In the genomic region with DNA sequence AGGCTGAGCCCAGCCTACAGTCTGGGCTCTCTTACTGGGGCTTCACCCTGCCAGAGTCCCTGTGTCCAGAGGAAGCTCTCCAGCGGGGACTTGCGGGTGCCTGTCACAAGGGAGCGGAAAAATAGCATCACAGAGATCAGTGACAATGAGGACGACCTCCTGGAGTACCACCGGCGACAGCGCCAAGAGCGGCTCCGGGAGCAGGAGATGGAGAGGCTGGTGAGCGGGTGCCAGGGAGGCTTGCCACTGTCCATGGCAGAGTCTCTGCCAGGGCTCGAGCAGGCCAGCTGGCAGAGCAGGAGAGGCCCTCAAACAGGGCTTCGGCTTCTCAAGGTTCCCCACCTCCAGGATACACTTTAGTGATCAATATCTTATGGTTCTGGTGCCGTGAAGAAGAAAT, we compare ENCODE assay signal across 31 cellular contexts. TPM values are rescaled to one million over a fixed set of nuclear protein-coding genes. Genes with fewer than 3 reads are reported as not detected.
DNase-seq lines count a peak whose midpoint lies in the region; ATAC-seq, FAIRE-seq and TF ChIP-seq lines count a peak whose summit lies in the region.
"Had no signal": no experiment of that assay in that cellular context is flagged by ENCODE, and none has a peak within 500 bp of the region (broad histone marks: within the 10 kb centered on the region; RNA-seq: fewer than 3 reads in every experiment).

No MANE protein-coding gene starts in this region.

- intact Hi-C loops in right cardiac atrium (cut with DNase I) = no loop called here
- intact Hi-C loops in kidney (cut with DNase I) = no loop called here

- WGBS in right cardiac atrium = 70% methylated on average over 13 of the region's 13 CpGs

- H3K4me1 ChIP-seq in right cardiac atrium (ENCODE audit: control insufficient read depth, insufficient read depth, low read length) = peaks cover 9% of the 10 kb centered on the region
- H3K4me1 ChIP-seq in skeletal muscle tissue (ENCODE audit: control insufficient read depth in 3 of 3, insufficient read depth in 3 of 3, low read length in 3 of 3) = peaks cover 42 to 62% (median 57%) of the 10 kb centered on the region in 3 donors
- peaks cover under 1 to 2% of the 10 kb centered on the region in 2 donors for H3K4me1 ChIP-seq in kidney (ENCODE audit: control insufficient read depth in 1 of 2, insufficient read depth in 1 of 2, low read depth in 1 of 2, low read length in 2 of 2)
- H3K4me1 ChIP-seq: Caco-2 had no signal

- H3K9ac ChIP-seq in skeletal muscle tissue (ENCODE audit: low read depth in 1 of 3, low read length in 3 of 3) (peak overlapping the region in 2 of 3 donors; percentile 23 to 62), kidney (ENCODE audit: low read length in 2 of 2) (no peak overlapping the region)
- H3K9ac ChIP-seq: KMS-11 had no signal

- no peak for TF ChIP-seq CTCF in kidney (IDR thresholded peaks at IDR 0.05; ENCODE audit: borderline replicate concordance, extremely low read depth, insufficient read depth)
- no peak for TF ChIP-seq CTCF in type B pancreatic cell (conservative IDR thresholded peaks at IDR 0.05)

- DNase-seq in NCI-H2029 treated with DMSO at 0.1 percent for 48 hours (lab: John Stamatoyannopoulos, UW) (peak; percentile 24), right cardiac atrium (peak; percentile 74 to 91 (median 82)), kidney (no peak), DMS79 (lab: John Stamatoyannopoulos, UW) (no peak), type B pancreatic cell (ENCODE audit: extremely low spot score, unreplicated experiment) (no peak)
- DNase-seq: activated CD4-positive, alpha-beta T cell treated with anti-CD3 and anti-CD28 coated beads for 4 hours; activated T-cell treated with anti-CD3 and anti-CD28 coated beads for 4 hours; Caco-2; DMS79 treated with DMSO at 0.1 percent for 48 hours; H9; left colon; mesendoderm; MM.1S; naive B cell; NCI-H1417; stimulated activated naive CD8-positive, alpha-beta T cell treated with anti-CD3 and anti-CD28 coated beads, Interleukin-15, Interleukin-2, amounts not matched to agents 100 U/mL and 50 U/mL, for 24 hours had no signal

- no peaks in the 10 kb centered on the region for H3K27me3 Mint-ChIP-seq in type B pancreatic cell

- H3K27me3 ChIP-seq in right cardiac atrium (ENCODE audit: control insufficient read depth, insufficient read depth) = no peaks in the 10 kb centered on the region
- no peaks in the 10 kb centered on the region for H3K27me3 ChIP-seq in skeletal muscle tissue (ENCODE audit: control insufficient read depth in 3 of 3, insufficient read depth in 3 of 3, low read length in 3 of 3)
- H3K27me3 ChIP-seq: tibial nerve had no signal

- H3K9me3 ChIP-seq in right cardiac atrium (ENCODE audit: control insufficient read depth, low read length) (no peaks in the 10 kb centered on the region), skeletal muscle tissue (ENCODE audit: control insufficient read depth in 3 of 3, low read length in 3 of 3) (no peaks in the 10 kb centered on the region), kidney (ENCODE audit: control insufficient read depth in 1 of 2, low read length in 2 of 2) (no peaks in the 10 kb centered on the region)
- H3K9me3 ChIP-seq: Caco-2, tibial nerve had no signal

- peak; percentile 63 for ATAC-seq in right cardiac atrium
- no peak for ATAC-seq in HG02970 (IDR thresholded peaks at IDR 0.05; ENCODE audit: low FRiP score, unreplicated experiment)
- ATAC-seq: activated naive CD4-positive, alpha-beta T cell treated with anti-CD3 and anti-CD28 coated beads, Interleukin-2, amount 50 U/mL, for 72 hours; left colon; stimulated activated naive CD8-positive, alpha-beta T cell treated with anti-CD3 and anti-CD28 coated beads, Interleukin-15, Interleukin-2, amounts not matched to agents 100 U/mL and 50 U/mL, for 24 hours had no signal

- H3K27ac ChIP-seq in cingulate gyrus (ENCODE audit: low read depth, low read length) (peak overlapping the region; percentile 57), right cardiac atrium (ENCODE audit: low read length) (peak overlapping the region; percentile 28), skeletal muscle tissue (ENCODE audit: low read depth, low read length) (peak overlapping the region; percentile 48), kidney (ENCODE audit: low read depth in 2 of 2, low read length in 2 of 2) (no peak overlapping the region)
- H3K27ac ChIP-seq: epithelial cell of prostate, HL-60, KMS-11 had no signal

- H3K27ac Mint-ChIP-seq in type B pancreatic cell = no peak overlapping the region
- H3K27ac Mint-ChIP-seq: activated naive CD4-positive, alpha-beta T cell treated with anti-CD3 and anti-CD28 coated beads, Interleukin-2, amount 50 U/mL, for 72 hours; H9; T-helper 2 cell treated with Interferon-gamma antibody and Interleukin-4, amounts not matched to agents 5 μg/mL and 100 μg/mL, for 36 hours had no signal

- peaks cover 3% of the 10 kb centered on the region for H3K4me1 Mint-ChIP-seq in type B pancreatic cell (ENCODE audit: unreplicated experiment)
- H3K4me1 Mint-ChIP-seq: naive B cell had no signal

- H3K4me3 ChIP-seq in right cardiac atrium (ENCODE audit: low read length) (no peak overlapping the region), skeletal muscle tissue (ENCODE audit: low read length in 3 of 3) (no peak overlapping the region), kidney (ENCODE audit: low read length in 2 of 2) (no peak overlapping the region)
- H3K4me3 ChIP-seq: skin epidermis, tibial nerve had no signal

- H3K9me3 Mint-ChIP-seq in type B pancreatic cell = no peaks in the 10 kb centered on the region
- H3K9me3 Mint-ChIP-seq: activated naive CD4-positive, alpha-beta T cell treated with anti-CD3 and anti-CD28 coated beads, Interleukin-2, amount 50 U/mL, for 72 hours; H9; T-helper 2 cell treated with Interferon-gamma antibody and Interleukin-4, amounts not matched to agents 5 μg/mL and 100 μg/mL, for 36 hours had no signal

- H3K36me3 Mint-ChIP-seq in type B pancreatic cell = peaks cover 4% of the 10 kb centered on the region
- H3K36me3 Mint-ChIP-seq: activated naive CD4-positive, alpha-beta T cell treated with anti-CD3 and anti-CD28 coated beads, Interleukin-2, amount 50 U/mL, for 72 hours; naive B cell had no signal

- H3K36me3 ChIP-seq in skeletal muscle tissue (ENCODE audit: control insufficient read depth in 3 of 3, insufficient read depth in 3 of 3, low read length in 3 of 3) (peaks cover 34 to 54% (median 44%) of the 10 kb centered on the region in 3 donors), kidney (ENCODE audit: control insufficient read depth in 1 of 2, insufficient read depth in 2 of 2, low read length in 2 of 2) (peaks cover 33 to 54% of the 10 kb centered on the region in 2 donors)

- no peak for FAIRE-seq in kidney (lab: Jason Lieb, UNC)

- H3K4me3 Mint-ChIP-seq in type B pancreatic cell = no peak overlapping the region
- H3K4me3 Mint-ChIP-seq: H9; naive B cell; T-helper 2 cell treated with Interferon-gamma antibody and Interleukin-4, amounts not matched to agents 5 μg/mL and 100 μg/mL, for 36 hours had no signal

RNA-seq across cellular contexts. Expression of a gene that starts 21.0 kb away (rescaled TPM):
- total RNA-seq in right cardiac atrium (100 to 1,000 TPM; 123 to 177 (median 136) TPM), skeletal muscle tissue (54.8 TPM), kidney (118 TPM), type B pancreatic cell (ENCODE audit: low replicate concordance) (21.2 and 63.1 TPM in 2 replicates)
- polyA plus RNA-seq in right cardiac atrium (110 TPM), kidney (ENCODE audit: insufficient read depth, low read depth, low replicate concordance) (39.1 TPM)

RNA-seq across cellular contexts. Expression of a gene that starts 51.0 kb away (rescaled TPM):
- total RNA-seq in right cardiac atrium (not detected), skeletal muscle tissue (0.52 TPM), kidney (1.0 TPM), type B pancreatic cell (ENCODE audit: low replicate concordance) (0.33 and 0.41 TPM in 2 replicates)
- polyA plus RNA-seq in right cardiac atrium (1.2 TPM), kidney (ENCODE audit: insufficient read depth, low read depth, low replicate concordance) (10.2 TPM)
- total RNA-seq: activated naive CD4-positive, alpha-beta T cell treated with anti-CD3 and anti-CD28 coated beads, Interleukin-2, amount 50 U/mL, for 72 hours; Caco-2; chondrocyte; H9; NCI-H460; OCI-LY7; pulmonary artery endothelial cell; tibial nerve had no signal
- polyA plus RNA-seq: BJ had no signal

RNA-seq across cellular contexts. Expression of a gene that starts 56.2 kb away (rescaled TPM):
- 100 to 1,000 TPM in 2 of 4 donors, 10 to 100 TPM in 2; 90.3 to 138 (median 101) TPM for total RNA-seq in right cardiac atrium
- 69.1 TPM for polyA plus RNA-seq in right cardiac atrium
- total RNA-seq in skeletal muscle tissue = 61.1 TPM
- total RNA-seq in kidney = 107 TPM
- 64.7 TPM for polyA plus RNA-seq in kidney (ENCODE audit: insufficient read depth, low read depth, low replicate concordance)
- total RNA-seq in type B pancreatic cell (ENCODE audit: low replicate concordance) = 139 and 175 TPM in 2 replicates

Comparison
In these comparisons a context has a peak if more than half of its experiments do, and no peak if none do; other contexts are left out.
1. DNase-seq: peak in NCI-H2029 treated with DMSO at 0.1 percent for 48 hours (single experiment) and right cardiac atrium (3 of 3); none in kidney (single experiment), DMS79 (single experiment) and type B pancreatic cell (single experiment).
2. H3K27ac ChIP-seq: peak in cingulate gyrus (single experiment), right cardiac atrium (single experiment) and skeletal muscle tissue (single experiment); none in kidney (0 of 2).
3. H3K9ac ChIP-seq: peak in skeletal muscle tissue (2 of 3); none in kidney (0 of 2).